Comparison of ENCODE assay signal across 8 cellular contexts in genomic region chr4:10106421-10107039, GRCh38. TPM values are rescaled to one million over a fixed set of nuclear protein-coding genes. Genes with fewer than 3 reads are reported as not detected.
DNase-seq lines count a peak whose midpoint lies in the region; ATAC-seq and TF ChIP-seq lines count a peak whose summit lies in the region.

No MANE protein-coding gene starts in this region.

- intact Hi-C loops in PC-9 (cut with micrococcal nuclease; ENCODE audit: unreplicated experiment) (loop anchor here (1.0 to 5.0 kb wide), 2 partner anchors 9 to 99 kb away; no protein-coding TSS in a partner anchor), posterior vena cava (cut with DNase I) (no loop called here)
- intact Hi-C loops in activated T-helper 2 cell treated with anti-CD3 and anti-CD28 coated beads, Interferon-gamma antibody, Interleukin-2, Interleukin-4, amounts not matched to agents 10 μg/mL and 5 μg/mL and 100 μg/mL, durations not matched to agents 14 hours and 24 hours and 36 hours (cut with micrococcal nuclease) = loop anchor here (1.0 kb wide), 2 partner anchors 10 kb away; partner anchors contain the start of gene WDR1

- H3K4me3 ChIP-seq in PC-9 (peak overlapping the region; percentile 24; the same call in 1 of the 2 replicates), fibroblast of villous mesenchyme (ENCODE audit: low read depth, low read length) (peak overlapping the region; percentile 19)

- no peaks in the 10 kb centered on the region for H3K9me3 ChIP-seq in PC-9 (ENCODE audit: insufficient read depth, low read depth)

- no peaks in the 10 kb centered on the region for H3K27me3 ChIP-seq in PC-9 (ENCODE audit: insufficient read depth, low read depth)

- peaks cover 72% of the 10 kb centered on the region for H4K20me1 ChIP-seq in PC-9 (ENCODE audit: insufficient read depth)

- peak overlapping the region; percentile 83 for H3K27ac Mint-ChIP-seq in activated T-helper 2 cell treated with anti-CD3 and anti-CD28 coated beads, Interferon-gamma antibody, Interleukin-2, Interleukin-4, amounts not matched to agents 10 μg/mL and 5 μg/mL and 100 μg/mL, durations not matched to agents 14 hours and 24 hours and 36 hours
- H3K27ac Mint-ChIP-seq in type B pancreatic cell = peak overlapping the region; percentile 77

- peaks cover 13% of the 10 kb centered on the region; the same call in 1 of the 2 replicates for H3K36me3 ChIP-seq in PC-9 (ENCODE audit: low read depth)

- in situ Hi-C loops in GM13976 (cut with MboI; ENCODE audit: low sequenced_read_pairs, unreplicated experiment) = no loop called here

- H3K27ac ChIP-seq in PC-9 = peak overlapping the region; percentile 67

- no peak for ATAC-seq in HG03460 (IDR thresholded peaks at IDR 0.05; ENCODE audit: unreplicated experiment)

- H3K36me3 Mint-ChIP-seq in activated T-helper 2 cell treated with anti-CD3 and anti-CD28 coated beads, Interferon-gamma antibody, Interleukin-2, Interleukin-4, amounts not matched to agents 10 μg/mL and 5 μg/mL and 100 μg/mL, durations not matched to agents 14 hours and 24 hours and 36 hours (ENCODE audit: low read depth) = peaks cover 92% of the 10 kb centered on the region
- peaks cover 46% of the 10 kb centered on the region for H3K36me3 Mint-ChIP-seq in type B pancreatic cell

- peaks cover 26% of the 10 kb centered on the region for H3K4me1 ChIP-seq in PC-9 (replicated peaks; ENCODE audit: insufficient read depth)

- no peak for TF ChIP-seq CTCF in PC-9 (conservative IDR thresholded peaks at IDR 0.05)
- no peak for TF ChIP-seq CTCF in fibroblast of villous mesenchyme (IDR thresholded peaks at IDR 0.05; ENCODE audit: insufficient read depth, low read depth, low read length)
- TF ChIP-seq CTCF in type B pancreatic cell (conservative IDR thresholded peaks at IDR 0.05) = no peak
- TF ChIP-seq CTCF in GM13976 (IDR thresholded peaks at IDR 0.05; ENCODE audit: borderline replicate concordance, control extremely low read depth, extremely low read depth, insufficient read depth, missing control alignments) = no peak

- H3K4me3 Mint-ChIP-seq in activated T-helper 2 cell treated with anti-CD3 and anti-CD28 coated beads, Interferon-gamma antibody, Interleukin-2, Interleukin-4, amounts not matched to agents 10 μg/mL and 5 μg/mL and 100 μg/mL, durations not matched to agents 14 hours and 24 hours and 36 hours (ENCODE audit: low read depth) = peak overlapping the region; percentile 67
- H3K4me3 Mint-ChIP-seq in type B pancreatic cell = peak overlapping the region; percentile 61

- no peaks in the 10 kb centered on the region for H3K9me3 Mint-ChIP-seq in activated T-helper 2 cell treated with anti-CD3 and anti-CD28 coated beads, Interferon-gamma antibody, Interleukin-2, Interleukin-4, amounts not matched to agents 10 μg/mL and 5 μg/mL and 100 μg/mL, durations not matched to agents 14 hours and 24 hours and 36 hours
- H3K9me3 Mint-ChIP-seq in type B pancreatic cell = no peaks in the 10 kb centered on the region

- peak overlapping the region; percentile 62 for H3K4me2 ChIP-seq in PC-9

- DNase-seq in GM04504 (ENCODE audit: low read depth) (peak; percentile 91), PC-9 (peak; percentile 76 to 93), fibroblast of villous mesenchyme (ENCODE audit: low read depth) (peak; percentile 95), posterior vena cava (ENCODE audit: low spot score) (peak; percentile 93), type B pancreatic cell (ENCODE audit: extremely low spot score, unreplicated experiment) (no peak), GM13976 (ENCODE audit: low spot score) (no peak)
- DNase-seq in activated T-helper 2 cell treated with anti-CD3 and anti-CD28 coated beads, Interferon-gamma antibody, Interleukin-2, Interleukin-4, amounts not matched to agents 10 μg/mL and 5 μg/mL and 100 μg/mL, durations not matched to agents 14 hours and 24 hours and 36 hours (ENCODE audit: low spot score) = peak; percentile 37

- H2AFZ ChIP-seq in PC-9 = no peak overlapping the region

- CTCF ChIA-PET in PC-9 (lab: Charles Lee) = no interaction called here

- POLR2A ChIA-PET in PC-9 (lab: Charles Lee; ENCODE audit: unreplicated experiment) = interaction anchor here (0.6 to 1.9 kb wide), 4 partner anchors 9 to 14 kb away, joined by 3 to 16 read pairs (median 6); partner anchors contain the start of gene WDR1

- no peaks in the 10 kb centered on the region for H3K9me2 ChIP-seq in PC-9 (ENCODE audit: insufficient read depth)

- H3F3A ChIP-seq in PC-9 (ENCODE audit: insufficient read depth, low read depth) = peaks cover 16% of the 10 kb centered on the region

- H3K79me2 ChIP-seq in PC-9 (ENCODE audit: low read depth) = peaks cover 92% of the 10 kb centered on the region

- peaks cover 96% of the 10 kb centered on the region for H3K4me1 Mint-ChIP-seq in activated T-helper 2 cell treated with anti-CD3 and anti-CD28 coated beads, Interferon-gamma antibody, Interleukin-2, Interleukin-4, amounts not matched to agents 10 μg/mL and 5 μg/mL and 100 μg/mL, durations not matched to agents 14 hours and 24 hours and 36 hours (ENCODE audit: low read depth)
- H3K4me1 Mint-ChIP-seq in type B pancreatic cell (ENCODE audit: unreplicated experiment) = peaks cover 59% of the 10 kb centered on the region

- H3K27me3 Mint-ChIP-seq in activated T-helper 2 cell treated with anti-CD3 and anti-CD28 coated beads, Interferon-gamma antibody, Interleukin-2, Interleukin-4, amounts not matched to agents 10 μg/mL and 5 μg/mL and 100 μg/mL, durations not matched to agents 14 hours and 24 hours and 36 hours (ENCODE audit: low read depth) = no peaks in the 10 kb centered on the region
- no peaks in the 10 kb centered on the region for H3K27me3 Mint-ChIP-seq in type B pancreatic cell

- BruUV-seq in PC-9 (replicated peaks; lab: Mats Ljungman, UMichigan) = no TSS peak

RNA-seq across cellular contexts. Expression of gene WDR1, which starts 10.1 kb away (rescaled TPM):
- total RNA-seq in PC-9 (2021) (251 and 258 TPM in 2 replicates), fibroblast of villous mesenchyme (436 and 516 TPM in 2 replicates), posterior vena cava (100 to 1,000 TPM; 575 to 698 TPM), type B pancreatic cell (ENCODE audit: low replicate concordance) (227 and 313 TPM in 2 replicates)
- total RNA-seq in activated T-helper 2 cell treated with anti-CD3 and anti-CD28 coated beads, Interferon-gamma antibody, Interleukin-2, Interleukin-4, amounts not matched to agents 10 μg/mL and 5 μg/mL and 100 μg/mL, durations not matched to agents 14 hours and 24 hours and 36 hours = 387 and 398 TPM in 2 replicates

Comparison
In these comparisons a context has a peak if more than half of its experiments do, and no peak if none do; other contexts are left out.
1. DNase-seq: peak in GM04504 (single experiment), PC-9 (2 of 2), activated T-helper 2 cell treated with anti-CD3 and anti-CD28 coated beads, Interferon-gamma antibody, Interleukin-2, Interleukin-4, amounts not matched to agents 10 μg/mL and 5 μg/mL and 100 μg/mL, durations not matched to agents 14 hours and 24 hours and 36 hours (single experiment), fibroblast of villous mesenchyme (single experiment) and posterior vena cava (single experiment); none in type B pancreatic cell (single experiment) and GM13976 (single experiment).
2. intact Hi-C loops: an anchor here in PC-9 (1.0 to 5.0 kb wide) and activated T-helper 2 cell treated with anti-CD3 and anti-CD28 coated beads, Interferon-gamma antibody, Interleukin-2, Interleukin-4, amounts not matched to agents 10 μg/mL and 5 μg/mL and 100 μg/mL, durations not matched to agents 14 hours and 24 hours and 36 hours (1.0 kb wide); none called in posterior vena cava.